18 cellular contexts compared by ENCODE assay signal in the genomic region with DNA sequence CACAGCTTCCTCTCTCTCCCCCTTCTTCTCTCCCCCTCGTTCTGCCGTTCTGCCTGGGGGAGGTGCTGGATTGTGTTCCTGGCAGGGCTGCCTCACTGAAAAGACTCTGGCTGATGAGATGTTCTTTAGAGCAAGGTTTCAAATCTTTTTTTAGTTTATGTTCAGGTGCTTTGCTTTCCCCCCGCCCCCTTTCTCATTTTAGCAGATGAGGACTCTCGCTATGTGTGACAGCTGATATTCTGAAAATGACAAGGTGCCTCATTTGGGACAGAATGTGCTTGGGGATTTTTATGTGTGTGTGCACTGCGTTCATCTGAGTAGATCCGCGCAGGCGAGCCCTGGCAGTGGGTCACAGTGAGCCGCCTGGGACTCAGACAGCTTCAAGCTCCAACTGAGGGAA.
"Had no signal": no experiment of that assay in that cellular context is flagged by ENCODE, and none has a peak within 500 bp of the region (broad histone marks: within the 10 kb centered on the region; RNA-seq: fewer than 3 reads in every experiment).

No MANE protein-coding gene starts in this region.

- H3K9me3 Mint-ChIP-seq: natural killer cell treated with Interleukin-12 subunit alpha and Interleukin-12 subunit beta and Interleukin-15 and Interleukin-18, amount 100 ng/mL, for 72 hours; stimulated activated naive CD8-positive, alpha-beta T cell treated with anti-CD3 and anti-CD28 coated beads, Interleukin-15, Interleukin-2, amounts not matched to agents 100 ng/mL and 50 ng/mL, for 24 hours had no signal

- H3K9me3 ChIP-seq: left lung, ovary, right lobe of liver, tibial artery, upper lobe of left lung, uterus had no signal

- H3K27ac ChIP-seq: dorsolateral prefrontal cortex, heart right ventricle, left lung, ovary, right lobe of liver, tibial artery, upper lobe of left lung, uterus had no signal

- H3K4me1 ChIP-seq: heart right ventricle, left lung, right lobe of liver, tibial artery, upper lobe of left lung, uterus had no signal

- H3K4me3 Mint-ChIP-seq: natural killer cell treated with Interleukin-12 subunit alpha and Interleukin-12 subunit beta and Interleukin-15 and Interleukin-18, amount 100 ng/mL, for 72 hours; stimulated activated memory B cell treated with anti-CD40 and anti-IgM and Interleukin-4, amounts not matched to agents 10 μg/mL and 1 μg/mL and 100 μg/mL, for 72 hours; stimulated activated naive CD8-positive, alpha-beta T cell treated with anti-CD3 and anti-CD28 coated beads, Interleukin-15, Interleukin-2, amounts not matched to agents 100 ng/mL and 50 ng/mL, for 24 hours had no signal

- DNase-seq: cortex of kidney; dorsolateral prefrontal cortex; effector CD8-positive, alpha-beta T cell; heart right ventricle; islet precursor cell; mesenchymal stem cell; midbrain; ovary; right lobe of liver; stimulated activated CD4-positive, alpha-beta T cell treated with anti-CD3 and anti-CD28 coated beads, Interleukin-4, amount 100 ng/mL, for 24 hours; tibial artery; upper lobe of left lung; uterus had no signal

- H3K27me3 ChIP-seq: ovary, right lobe of liver, tibial artery, upper lobe of left lung, uterus had no signal

- H3K36me3 ChIP-seq: heart right ventricle, left lung, ovary, right lobe of liver, tibial artery, upper lobe of left lung, uterus had no signal

- H3K27ac Mint-ChIP-seq: natural killer cell treated with Interleukin-12 subunit alpha and Interleukin-12 subunit beta and Interleukin-15 and Interleukin-18, amount 100 ng/mL, for 72 hours; stimulated activated memory B cell treated with anti-CD40 and anti-IgM and Interleukin-4, amounts not matched to agents 10 μg/mL and 1 μg/mL and 100 μg/mL, for 72 hours; stimulated activated naive CD8-positive, alpha-beta T cell treated with anti-CD3 and anti-CD28 coated beads, Interleukin-15, Interleukin-2, amounts not matched to agents 100 ng/mL and 50 ng/mL, for 24 hours had no signal

- H3K36me3 Mint-ChIP-seq: natural killer cell treated with Interleukin-12 subunit alpha and Interleukin-12 subunit beta and Interleukin-15 and Interleukin-18, amount 100 ng/mL, for 72 hours; stimulated activated memory B cell treated with anti-CD40 and anti-IgM and Interleukin-4, amounts not matched to agents 10 μg/mL and 1 μg/mL and 100 μg/mL, for 72 hours had no signal

- H3K4me1 Mint-ChIP-seq: stimulated activated memory B cell treated with anti-CD40 and anti-IgM and Interleukin-4, amounts not matched to agents 10 μg/mL and 1 μg/mL and 100 μg/mL, for 72 hours had no signal

- H3K4me3 ChIP-seq: dorsolateral prefrontal cortex, heart right ventricle, left lung, lung, ovary, right lobe of liver, tibial artery, upper lobe of left lung, uterus had no signal
